1 cellular context compared by ENCODE assay signal in genomic region chr16:23506606-23506994, GRCh38.
TF ChIP-seq lines count a peak whose summit lies in the region.

No MANE protein-coding gene starts in this region.

TF ChIP-seq in GM12878, 131 proteins besides CTCF, POLR2A, EP300 and RAD21:
- TF ChIP-seq ZBTB40 (IDR thresholded peaks at IDR 0.05; ENCODE audit: borderline replicate concordance) = no peak
- TF ChIP-seq E2F8 (IDR thresholded peaks at IDR 0.05; ENCODE audit: low read depth, partially characterized antibody) = no peak
- 0 out of 2 replicates have a peak, but pooled peaks have one; percentile 25 for TF ChIP-seq NR2F1 (conservative IDR thresholded peaks at IDR 0.05)
- TF ChIP-seq EED (IDR thresholded peaks at IDR 0.05; ENCODE audit: low read depth) = peak; percentile 17; the same call in 1 of the 2 replicates
- no peak for TF ChIP-seq KLF5 (IDR thresholded peaks at IDR 0.05; ENCODE audit: partially characterized antibody)
- no peak for TF ChIP-seq BMI1 (IDR thresholded peaks at IDR 0.05; ENCODE audit: borderline replicate concordance)
- 0 out of 2 replicates have a peak, but pooled peaks have one; percentile 29 for TF ChIP-seq IKZF1 (conservative IDR thresholded peaks at IDR 0.05)
- no peak for TF ChIP-seq POU2F2 (IDR thresholded peaks at IDR 0.05; ENCODE audit: borderline replicate concordance, low read depth, low read length)
- no peak for TF ChIP-seq NR2C1 (IDR thresholded peaks at IDR 0.05)
- TF ChIP-seq PAX8 (IDR thresholded peaks at IDR 0.05) = no peak
- no peak for TF ChIP-seq ZNF207 (IDR thresholded peaks at IDR 0.05; ENCODE audit: borderline replicate concordance)
- TF ChIP-seq FOXM1 (IDR thresholded peaks at IDR 0.05; ENCODE audit: low read depth, low read length) = no peak
TF ChIP-seq in GM12878: peak in this region for 3.
